In genomic region chr3:178518660-178519396, GRCh38 we compare ENCODE assay signal across 10 cellular contexts. TPM values are rescaled to one million over a fixed set of nuclear protein-coding genes. Genes with fewer than 3 reads are reported as not detected.
A peak's percentile ranks its signal among the peaks of the same experiment; 100 is the strongest.
DNase-seq lines count a peak whose midpoint lies in the region; ATAC-seq, FAIRE-seq and TF ChIP-seq lines count a peak whose summit lies in the region.
"Had no signal": no experiment of that assay in that cellular context is flagged by ENCODE, and none has a peak within 500 bp of the region (broad histone marks: within the 10 kb centered on the region; RNA-seq: fewer than 3 reads in every experiment).

No MANE protein-coding gene starts in this region.

- no peak for TF ChIP-seq CTCF in GM20000 (IDR thresholded peaks at IDR 0.05; ENCODE audit: extremely low read depth, missing control alignments)

- peak; percentile 98 for FAIRE-seq in GM12892 (lab: Jason Lieb, UNC)
- FAIRE-seq in HTR-8/SVneo (lab: Jason Lieb, UNC) = no peak

- H3K27ac Mint-ChIP-seq in activated T-helper 17 cell treated with anti-CD3 and anti-CD28 coated beads, Interleukin-2, amount 50 U/mL, for 72 hours = no peak overlapping the region

- ATAC-seq in HG03097 (IDR thresholded peaks at IDR 0.05; ENCODE audit: low FRiP score, unreplicated experiment) = peak; percentile 63
- ATAC-seq in activated T-helper 17 cell treated with anti-CD3 and anti-CD28 coated beads, Interleukin-2, amount 50 U/mL, for 72 hours (replicated peaks) = peak; percentile 42

- DNase-seq in GM12892 (ENCODE audit: insufficient read length) (no peak), GM20000 (ENCODE audit: low spot score) (peak; percentile 53), NCI-H2107 treated with DMSO at 0.1 percent for 48 hours (lab: John Stamatoyannopoulos, UW; ENCODE audit: unreplicated experiment) (no peak), middle frontal gyrus (ENCODE audit: extremely low spot score, low spot score) (no peak), globus pallidus (ENCODE audit: low spot score) (no peak), HTR-8/SVneo (ENCODE audit: insufficient read length, low spot score) (no peak)
- DNase-seq: DND-41, heart right ventricle had no signal

- TF ChIP-seq POLR2A in GM12892 (IDR thresholded peaks at IDR 0.05; ENCODE audit: low read depth, low read length) = peak; percentile 90

- no peaks in the 10 kb centered on the region for H3K36me3 Mint-ChIP-seq in activated T-helper 17 cell treated with anti-CD3 and anti-CD28 coated beads, Interleukin-2, amount 50 U/mL, for 72 hours (ENCODE audit: low read depth)

- H3K27me3 Mint-ChIP-seq in activated T-helper 17 cell treated with anti-CD3 and anti-CD28 coated beads, Interleukin-2, amount 50 U/mL, for 72 hours = peaks cover 4% of the 10 kb centered on the region

- no peaks in the 10 kb centered on the region for H3K9me3 Mint-ChIP-seq in activated T-helper 17 cell treated with anti-CD3 and anti-CD28 coated beads, Interleukin-2, amount 50 U/mL, for 72 hours

- H3K4me1 Mint-ChIP-seq in activated T-helper 17 cell treated with anti-CD3 and anti-CD28 coated beads, Interleukin-2, amount 50 U/mL, for 72 hours = no peaks in the 10 kb centered on the region

- no peak overlapping the region for H3K4me3 Mint-ChIP-seq in activated T-helper 17 cell treated with anti-CD3 and anti-CD28 coated beads, Interleukin-2, amount 50 U/mL, for 72 hours

RNA-seq across cellular contexts. Expression of gene KCNMB2, which starts 17.4 kb away (rescaled TPM):
- 8.6 TPM for polyA plus RNA-seq in GM12892 (2012; ENCODE audit: missing spikeins)
- total RNA-seq in activated T-helper 17 cell treated with anti-CD3 and anti-CD28 coated beads, Interleukin-2, amount 50 U/mL, for 72 hours = not detected
